22 cellular contexts compared by ENCODE assay signal in genomic region chr16:17351471-17352045, GRCh38.
"Had no signal": no experiment of that assay in that cellular context is flagged by ENCODE, and none has a peak within 500 bp of the region (broad histone marks: within the 10 kb centered on the region; RNA-seq: fewer than 3 reads in every experiment).

No MANE protein-coding gene starts in this region.

- DNase-seq: activated CD4-positive, alpha-beta memory T cell treated with anti-CD3 and anti-CD28 coated beads, Interleukin-2, amount 10 ng/mL, durations not matched to agents 7 days and 5 days; activated CD4-positive, alpha-beta T cell treated with anti-CD3 and anti-CD28 coated beads for 48 hours; activated CD4-positive, CD25-positive, alpha-beta regulatory T cell; activated CD8-positive, alpha-beta memory T cell treated with anti-CD3 and anti-CD28 coated beads, Interleukin-2, amount 50 U/mL, for 4 hours; activated gamma-delta T cell; activated T-cell treated with anti-CD3 and anti-CD28 coated beads, Interleukin-2, amount 50 U/mL, for 72 hours; amygdala; dorsolateral prefrontal cortex; foreskin melanocyte; hypothalamus; islet precursor cell; occipital lobe; retina; spleen; stimulated activated CD4-positive, alpha-beta T cell treated with anti-CD3 and anti-CD28 coated beads, Interleukin-4, amount 100 ng/mL, for 4 hours; T1000; thyroid gland had no signal

- H3K36me3 ChIP-seq: cardiac muscle cell, thyroid gland had no signal

- ATAC-seq: activated naive CD4-positive, alpha-beta T cell treated with anti-CD3 and anti-CD28 coated beads, Interleukin-2, amount 50 U/mL, for 72 hours; activated T-cell treated with anti-CD3 and anti-CD28 coated beads, Interleukin-2, amount 50 U/mL, for 72 hours; left lobe of liver had no signal

- H3K27me3 Mint-ChIP-seq: activated CD4-positive, alpha-beta memory T cell treated with anti-CD3 and anti-CD28 coated beads, Interleukin-2, amount 10 ng/mL, durations not matched to agents 7 days and 5 days had no signal

- H3K4me3 Mint-ChIP-seq: activated CD4-positive, alpha-beta memory T cell treated with anti-CD3 and anti-CD28 coated beads, Interleukin-2, amount 10 ng/mL, durations not matched to agents 7 days and 5 days; activated T-cell treated with anti-CD3 and anti-CD28 coated beads, Interleukin-2, amount 50 U/mL, for 72 hours; nephron had no signal

- H3K9me3 ChIP-seq: spleen, thyroid gland had no signal

- H3K27ac Mint-ChIP-seq: activated CD4-positive, alpha-beta memory T cell treated with anti-CD3 and anti-CD28 coated beads, Interleukin-2, amount 10 ng/mL, durations not matched to agents 7 days and 5 days had no signal

- H3K9me3 Mint-ChIP-seq: activated CD4-positive, alpha-beta memory T cell treated with anti-CD3 and anti-CD28 coated beads, Interleukin-2, amount 10 ng/mL, durations not matched to agents 7 days and 5 days; activated naive CD4-positive, alpha-beta T cell treated with anti-CD3 and anti-CD28 coated beads, Interleukin-2, amount 50 U/mL, for 72 hours; activated T-cell treated with anti-CD3 and anti-CD28 coated beads, Interleukin-2, amount 50 U/mL, for 72 hours; nephron had no signal

- H3K4me1 ChIP-seq: thyroid gland had no signal

- H3K27me3 ChIP-seq: cardiac muscle cell, dorsolateral prefrontal cortex, spleen, thyroid gland had no signal

- H3K4me3 ChIP-seq: cardiac muscle cell, dorsolateral prefrontal cortex, lung, spleen, thyroid gland had no signal

- H3K27ac ChIP-seq: cardiac muscle cell, dorsolateral prefrontal cortex, thyroid gland had no signal
